In the genomic region with DNA sequence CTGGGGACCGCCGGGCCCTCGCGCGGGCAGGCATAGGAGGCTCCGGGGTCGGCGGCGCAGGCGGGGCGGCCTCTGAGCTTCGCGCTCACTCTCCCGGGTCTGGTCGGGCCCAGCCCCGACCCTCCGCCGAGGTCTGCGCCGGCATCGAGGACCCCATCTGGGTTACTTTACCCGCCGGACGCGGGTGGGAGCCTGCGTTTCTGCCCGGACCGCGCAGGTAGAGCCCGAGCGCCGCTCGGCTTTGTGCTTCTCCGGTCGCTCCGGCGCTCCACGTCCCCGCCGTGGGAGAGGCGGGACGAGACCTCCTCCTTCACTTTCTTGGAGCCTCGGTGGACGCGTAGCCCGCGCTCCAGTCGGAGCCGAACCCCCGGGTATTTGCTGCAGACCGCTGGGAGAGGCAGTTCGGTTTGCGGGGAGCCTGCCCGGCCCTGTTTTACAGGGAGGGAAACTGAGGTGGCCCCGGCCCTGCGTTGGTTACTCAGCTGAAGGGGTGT, we compare ENCODE assay signal across 8 cellular contexts.
DNase-seq lines count a peak whose midpoint lies in the region; ATAC-seq and TF ChIP-seq lines count a peak whose summit lies in the region.

No MANE protein-coding gene starts in this region.

- H3K4me3 ChIP-seq in breast epithelium (peak overlapping the region; percentile 36 to 78 (median 58)), mesendoderm (ENCODE audit: low read length) (no peak overlapping the region), aorta (ENCODE audit: low read length in 2 of 2) (peak overlapping the region; percentile 79 to 80)

- H3K18ac ChIP-seq in mesendoderm (ENCODE audit: low read length), result peak overlapping the region; percentile 70

- peak overlapping the region; percentile 37 for H3K56ac ChIP-seq in mesendoderm (ENCODE audit: low read length)

- TF ChIP-seq CTCF in breast epithelium (IDR thresholded peaks at IDR 0.05), result no peak

- H2BK120ac ChIP-seq in mesendoderm (ENCODE audit: low read depth, low read length), result no peak overlapping the region

- no peak overlapping the region for H3K4ac ChIP-seq in mesendoderm (ENCODE audit: low read depth, low read length)

- peak overlapping the region; percentile 50 for H3K4me2 ChIP-seq in mesendoderm (ENCODE audit: low read length)

- no peaks in the 10 kb centered on the region for H3K9me3 ChIP-seq in breast epithelium
- H3K9me3 ChIP-seq in aorta (ENCODE audit: control insufficient read depth, low read length), result no peaks in the 10 kb centered on the region

- H3K23ac ChIP-seq in mesendoderm (ENCODE audit: low read length), result peak overlapping the region; percentile 81

- peak overlapping the region; percentile 15 to 32 for H3K27ac ChIP-seq in breast epithelium
- H3K27ac ChIP-seq in mesendoderm (ENCODE audit: low read depth, low read length), result no peak overlapping the region
- H3K27ac ChIP-seq in aorta (ENCODE audit: low read depth in 1 of 2, low read length in 2 of 2), result no peak overlapping the region

- H3K27me3 ChIP-seq in breast epithelium (peaks cover 9 to 38% of the 10 kb centered on the region in 2 donors), mesendoderm (ENCODE audit: insufficient read depth, low read length, poor library complexity) (peaks cover 32% of the 10 kb centered on the region), aorta (ENCODE audit: control insufficient read depth in 1 of 2, insufficient read depth in 2 of 2, low read length in 1 of 2) (no peaks in the 10 kb centered on the region)

- H4K5ac ChIP-seq in mesendoderm (ENCODE audit: low read length), result no peak overlapping the region

- peaks cover 0 to 8% of the 10 kb centered on the region in 2 donors for H3K4me1 ChIP-seq in breast epithelium
- H3K4me1 ChIP-seq in mesendoderm (ENCODE audit: control insufficient read depth, low read depth, low read length), result no peaks in the 10 kb centered on the region
- H3K4me1 ChIP-seq in aorta (ENCODE audit: control insufficient read depth in 1 of 2, insufficient read depth in 2 of 2, low read length in 2 of 2), result no peaks in the 10 kb centered on the region

- H3K79me1 ChIP-seq in mesendoderm (ENCODE audit: low read length), result no peaks in the 10 kb centered on the region

- H3K9ac ChIP-seq in mesendoderm (ENCODE audit: low read length), result peak overlapping the region; percentile 34

- H2AK5ac ChIP-seq in mesendoderm (ENCODE audit: low read length), result no peak overlapping the region

- WGBS in mesendoderm (ENCODE audit: extremely low coverage, insufficient coverage, low lambda C conversion rate), result no CpG with 5 or more reads among the region's 56 CpGs
- 2 to 6% methylated on average over 40 to 56 of the region's 56 CpGs for WGBS in aorta, 2 donors

- no peaks in the 10 kb centered on the region for H3K79me2 ChIP-seq in mesendoderm (ENCODE audit: control insufficient read depth, insufficient read depth, low read length)

- peak; percentile 39 for ATAC-seq in Right ventricle myocardium superior (ENCODE audit: poor library complexity)
- peak; percentile 23 for ATAC-seq in aorta (ENCODE audit: low FRiP score)
- ATAC-seq in HG03159 (IDR thresholded peaks at IDR 0.05; ENCODE audit: unreplicated experiment), result no peak

- H3K36me3 ChIP-seq in breast epithelium, result no peaks in the 10 kb centered on the region
- no peaks in the 10 kb centered on the region for H3K36me3 ChIP-seq in mesendoderm (ENCODE audit: control insufficient read depth, insufficient read depth, low read length)
- no peaks in the 10 kb centered on the region for H3K36me3 ChIP-seq in aorta (ENCODE audit: control insufficient read depth in 1 of 2, insufficient read depth in 2 of 2, low read length in 1 of 2)

- H4K8ac ChIP-seq in mesendoderm (ENCODE audit: low read depth, low read length), result no peak overlapping the region

- DNase-seq in Right ventricle myocardium superior (no peak), cardiac septum (ENCODE audit: low spot score) (no peak), breast epithelium (ENCODE audit: low spot score in 2 of 2) (peak in 1 of 2 donors; percentile 48), mesendoderm (no peak), aorta (no peak), midbrain (lab: John Stamatoyannopoulos, UW) (no peak), NCI-H146 treated with DMSO at 0.1 percent for 48 hours (lab: John Stamatoyannopoulos, UW; ENCODE audit: unreplicated experiment) (no peak)

- no peak overlapping the region for H2BK15ac ChIP-seq in mesendoderm (replicated peaks; ENCODE audit: low read depth)

- no peak for TF ChIP-seq POLR2A in breast epithelium (IDR thresholded peaks at IDR 0.05)

- intact Hi-C loops in Right ventricle myocardium superior (cut with DNase I), result no loop called here
- intact Hi-C loops in cardiac septum (cut with DNase I), result no loop called here
- intact Hi-C loops in breast epithelium (cut with DNase I; ENCODE audit: low total_unique reads), result no loop called here
- intact Hi-C loops in aorta (cut with DNase I), result no loop called here

- H2BK5ac ChIP-seq in mesendoderm (ENCODE audit: low read length), result no peak overlapping the region

Comparison
In these comparisons a context has a peak if more than half of its experiments do, and no peak if none do; other contexts are left out.
1. H3K27ac ChIP-seq: peak in breast epithelium (2 of 2); none in mesendoderm (single experiment) and aorta (0 of 2).